ENCODE assay signal across 8 cellular contexts in genomic region chr12:121352053-121353018, GRCh38. TPM values are rescaled to one million over a fixed set of nuclear protein-coding genes. Genes with fewer than 3 reads are reported as not detected.
DNase-seq lines count a peak whose midpoint lies in the region; ATAC-seq, FAIRE-seq and TF ChIP-seq lines count a peak whose summit lies in the region.

ANAPC5 (minus strand) TSS chr12:121352411; CDS start chr12:121352340, 71 bp downstream.

- intact Hi-C loops in adrenal gland (cut with DNase I) (no loop called here), heart left ventricle (cut with DNase I) (loop anchor here in 7 of 10 donors (1.0 to 5.0 kb wide), 6 partner anchors 45 to 91 kb away; partner anchors contain the start of gene RNF34 (in 4 of the 7))

- H3K4me1 Mint-ChIP-seq in type B pancreatic cell (ENCODE audit: unreplicated experiment) = peaks cover 9% of the 10 kb centered on the region

- WGBS in adrenal gland, 4 donors = 0 to 2% (median 0%) methylated on average over 16 to 53 of the region's 53 CpGs
- 0% methylated on average over 31 to 53 of the region's 53 CpGs for WGBS in heart left ventricle, 4 donors

- FAIRE-seq in GM12892 (lab: Jason Lieb, UNC) = peak; percentile 98

- DNase-seq in GM12892 (ENCODE audit: insufficient read length) (peak; percentile 81), NCI-H146 (lab: John Stamatoyannopoulos, UW) (peak; percentile 99), T-helper 1 cell (peak; percentile 77 to 98 (median 85)), adrenal gland (peak; percentile 92 to 99 (median 98)), heart left ventricle (peak; percentile 94 to 97 (median 96)), pons (ENCODE audit: low spot score) (peak; percentile 99), type B pancreatic cell (ENCODE audit: extremely low spot score, unreplicated experiment) (peak; percentile 91)

- H3K36me3 Mint-ChIP-seq in type B pancreatic cell = no peaks in the 10 kb centered on the region

- H3K27me3 ChIP-seq in adrenal gland (no peaks in the 10 kb centered on the region), heart left ventricle (no peaks in the 10 kb centered on the region)

- H3K36me3 ChIP-seq in adrenal gland (replicated peaks in 1 of 2) (peaks cover 0 to 3% of the 10 kb centered on the region in 2 donors), heart left ventricle (peaks cover 0 to 10% (median 5%) of the 10 kb centered on the region in 9 donors)

- peak within 1 kb of the TSS; percentile 32 to 88 (median 82) for H3K4me3 ChIP-seq in adrenal gland
- H3K4me3 ChIP-seq in heart left ventricle = peak within 1 kb of the TSS; percentile 52 to 100 (median 92)

- TF ChIP-seq CTCF in adrenal gland (IDR thresholded peaks at IDR 0.05) (no peak), heart left ventricle (IDR thresholded peaks at IDR 0.05) (peak in 1 of 12 donors; percentile 27), type B pancreatic cell (conservative IDR thresholded peaks at IDR 0.05) (no peak)

- peak; percentile 97 for ATAC-seq in HG02852 (IDR thresholded peaks at IDR 0.05; ENCODE audit: unreplicated experiment)
- ATAC-seq in heart left ventricle = peak; percentile 100

- no peaks in the 10 kb centered on the region for H3K9me3 ChIP-seq in adrenal gland (replicated peaks in 1 of 3)
- no peaks in the 10 kb centered on the region for H3K9me3 ChIP-seq in heart left ventricle

- peaks cover 10 to 11% of the 10 kb centered on the region in 2 donors for H3K4me1 ChIP-seq in adrenal gland (replicated peaks in 1 of 2)
- H3K4me1 ChIP-seq in heart left ventricle = peaks cover 0 to 28% (median 16%) of the 10 kb centered on the region in 12 donors

- H3K27ac ChIP-seq in adrenal gland (peak within 1 kb of the TSS; percentile 17 to 86 (median 68)), heart left ventricle (peak within 1 kb of the TSS; percentile 6 to 89 (median 82))

- H3K9me3 Mint-ChIP-seq in type B pancreatic cell = no peaks in the 10 kb centered on the region

- TF ChIP-seq POLR2A in GM12892 (IDR thresholded peaks at IDR 0.05; ENCODE audit: low read depth, low read length) (peak; percentile 95), adrenal gland (IDR thresholded peaks at IDR 0.05) (peak; percentile 78 to 90), heart left ventricle (IDR thresholded peaks at IDR 0.05) (peak in 1 of 2 donors; percentile 87)

- peak within 1 kb of the TSS; percentile 97 for H3K27ac Mint-ChIP-seq in type B pancreatic cell

- H3K4me3 Mint-ChIP-seq in type B pancreatic cell = peak within 1 kb of the TSS; percentile 98

- H3K27me3 Mint-ChIP-seq in type B pancreatic cell = no peaks in the 10 kb centered on the region

RNA-seq across cellular contexts. Expression of gene ANAPC5, which starts in this region (rescaled TPM):
- polyA plus RNA-seq in GM12892 (2012; ENCODE audit: missing spikeins) = 143 TPM
- total RNA-seq in adrenal gland (100 to 1,000 TPM in 2 of 8 donors, 10 to 100 TPM in 6; 81.3 to 128 (median 90.4) TPM), heart left ventricle (10 to 100 TPM; 55.0 to 81.1 (median 59.1) TPM), type B pancreatic cell (ENCODE audit: low replicate concordance) (98.3 and 101 TPM in 2 replicates)
- polyA plus RNA-seq in adrenal gland (100 to 1,000 TPM; 164 to 204 (median 181) TPM), heart left ventricle (10 to 100 TPM; 58.1 to 81.7 TPM)

Comparison
In these comparisons a context has a peak if more than half of its experiments do, and no peak if none do; other contexts are left out.
1. Peak in every context shown above with its lines: DNase-seq, ATAC-seq, H3K4me3 ChIP-seq and H3K27ac ChIP-seq.
2. intact Hi-C loops: an anchor here in heart left ventricle (1.0 to 5.0 kb wide); none called in adrenal gland.